In genomic region chr6:19731286-19731685, GRCh38 we compare ENCODE assay signal across 16 cellular contexts.
DNase-seq lines count a peak whose midpoint lies in the region; ATAC-seq and TF ChIP-seq lines count a peak whose summit lies in the region.
"Had no signal": no experiment of that assay in that cellular context is flagged by ENCODE, and none has a peak within 500 bp of the region (broad histone marks: within the 10 kb centered on the region; RNA-seq: fewer than 3 reads in every experiment).

No MANE protein-coding gene starts in this region.

- POLR2A ChIA-PET in IMR-90 (lab: Charles Lee; ENCODE audit: unreplicated experiment): no interaction called here

- CTCF ChIA-PET in IMR-90 (lab: Yijun Ruan, JAX): interaction anchor here (0.9 kb wide), 1 partner anchor 21 kb away, joined by 4 read pairs; no protein-coding TSS in a partner anchor

- H3K36me3 Mint-ChIP-seq in glutamatergic neuron (ENCODE audit: unreplicated experiment): peaks cover 5% of the 10 kb centered on the region
- H3K36me3 Mint-ChIP-seq: CD14-positive monocyte, memory B cell had no signal

- no peak overlapping the region for H3K9ac ChIP-seq in IMR-90 (ENCODE audit: low read depth, low read length)

- ATAC-seq in IMR-90 (ENCODE audit: low read depth): peak; percentile 95
- ATAC-seq: activated CD4-positive, CD25-positive, alpha-beta regulatory T cell treated with anti-CD3 and anti-CD28 coated beads, Interleukin-2, amount 50 U/mL, for 24 hours had no signal

- TF ChIP-seq POLR2A in IMR-90 (IDR thresholded peaks at IDR 0.05; ENCODE audit: low read depth, low read length): no peak

- no peak overlapping the region for H3K14ac ChIP-seq in IMR-90 (replicated peaks; ENCODE audit: low read depth, low read length)

- no peak overlapping the region for H3K56ac ChIP-seq in IMR-90 (ENCODE audit: extremely low read depth, insufficient read depth, low read length)

- H3K23ac ChIP-seq in IMR-90 (ENCODE audit: low read depth, low read length): no peak overlapping the region

- intact Hi-C loops in IMR-90 (cut with micrococcal nuclease): no loop called here

- no peak overlapping the region for H2BK20ac ChIP-seq in IMR-90 (ENCODE audit: low read depth, low read length)

- H3K36me3 ChIP-seq in IMR-90 (ENCODE audit: control insufficient read depth, insufficient read depth, low read length): no peaks in the 10 kb centered on the region

- no peak overlapping the region for H3K4me3 ChIP-seq in IMR-90 (ENCODE audit: insufficient read depth, low read depth, low read length)
- no peak overlapping the region for H3K4me3 ChIP-seq in astrocyte of the cerebellum (ENCODE audit: low read depth, low read length)
- H3K4me3 ChIP-seq: SK-N-MC had no signal

- H4K91ac ChIP-seq in IMR-90 (ENCODE audit: insufficient read depth, low read depth, low read length): peak overlapping the region; percentile 87; the same call in 1 of the 2 replicates

- H3K4me1 Mint-ChIP-seq in glutamatergic neuron (ENCODE audit: low read depth, unreplicated experiment): peaks cover 3% of the 10 kb centered on the region
- H3K4me1 Mint-ChIP-seq: CD14-positive monocyte, memory B cell had no signal

- peak overlapping the region; percentile 93 for H2BK5ac ChIP-seq in IMR-90 (ENCODE audit: low read depth, low read length, poor library complexity, severe bottlenecking)

- no peak overlapping the region for H3K4me2 ChIP-seq in IMR-90 (ENCODE audit: low read depth, low read length)

- peaks cover 3% of the 10 kb centered on the region; the same call in 1 of the 2 replicates for H3K9me3 ChIP-seq in IMR-90 (ENCODE audit: control insufficient read depth, insufficient read depth, low read length)

- TF ChIP-seq CTCF in AG09319 (IDR thresholded peaks at IDR 0.05; ENCODE audit: low read depth, low read length): no peak
- no peak for TF ChIP-seq CTCF in IMR-90 (conservative IDR thresholded peaks at IDR 0.05; ENCODE audit: low read depth, low read length)
- TF ChIP-seq CTCF in astrocyte of the cerebellum (IDR thresholded peaks at IDR 0.05; ENCODE audit: low read depth, low read length, missing control alignments): no peak
- no peak for TF ChIP-seq CTCF in glutamatergic neuron (IDR thresholded peaks at IDR 0.05; ENCODE audit: partially characterized antibody, unreplicated experiment)

- H3K4ac ChIP-seq in IMR-90 (ENCODE audit: low read depth, low read length): peak overlapping the region; percentile 85; the same call in 1 of the 2 replicates

- H4K20me1 ChIP-seq in IMR-90 (ENCODE audit: insufficient read depth, low read length): no peaks in the 10 kb centered on the region

- DNase-seq in AG09319 (ENCODE audit: extremely low read depth, low read depth): peak; percentile 46
- DNase-seq in IMR-90: peak; percentile 93
- DNase-seq in astrocyte of the cerebellum (ENCODE audit: low read depth): peak; percentile 48
- no peak for DNase-seq in glutamatergic neuron
- no peak for DNase-seq in hypothalamus (lab: John Stamatoyannopoulos, UW)
- DNase-seq in foreskin melanocyte: no peak
- DNase-seq in activated gamma-delta T cell treated with Interleukin-2 at 50 U/mL for 16 hours: no peak
- no peak for DNase-seq in DMS79 (lab: John Stamatoyannopoulos, UW)
- DNase-seq: effector CD8-positive, alpha-beta T cell; NCI-H510A; stimulated activated CD4-positive, alpha-beta T cell treated with anti-CD3 and anti-CD28 coated beads, Interleukin-4, amount 100 ng/mL, for 24 hours; stimulated activated naive CD4-positive, alpha-beta T cell had no signal

- peaks cover 5% of the 10 kb centered on the region; the same call in 1 of the 2 replicates for H3K4me1 ChIP-seq in IMR-90 (ENCODE audit: control insufficient read depth, insufficient read depth, low read length)

- no peak overlapping the region for H4K5ac ChIP-seq in IMR-90 (ENCODE audit: low read depth, low read length)

- no peak overlapping the region for H3K27ac ChIP-seq in IMR-90 (ENCODE audit: insufficient read depth, low read length)
- H3K27ac ChIP-seq: SK-N-MC had no signal

- no peaks in the 10 kb centered on the region for H3K27me3 ChIP-seq in IMR-90 (ENCODE audit: control insufficient read depth, insufficient read depth, low read length)

- in situ Hi-C loops in IMR-90 (cut with MboI; ENCODE audit: low sequenced_read_pairs): no loop called here
- in situ Hi-C loops in astrocyte of the cerebellum (cut with HindIII; ENCODE audit: low sequenced_read_pairs): no loop called here

- no peak overlapping the region for H3K4me3 Mint-ChIP-seq in glutamatergic neuron (ENCODE audit: unreplicated experiment)
- H3K4me3 Mint-ChIP-seq: CD14-positive monocyte, memory B cell had no signal

- peaks cover 5% of the 10 kb centered on the region for H3K9me3 Mint-ChIP-seq in glutamatergic neuron (ENCODE audit: unreplicated experiment)

- no peak overlapping the region for H2AK9ac ChIP-seq in IMR-90 (replicated peaks; ENCODE audit: low read depth, low read length, poor library complexity)

- H2AFZ ChIP-seq in IMR-90 (replicated peaks; ENCODE audit: low read length, poor library complexity): peak overlapping the region; percentile 24

- H3K9me1 ChIP-seq in IMR-90 (ENCODE audit: insufficient read depth, low read length): peaks cover 4% of the 10 kb centered on the region; the same call in 1 of the 2 replicates

- H2BK120ac ChIP-seq in IMR-90 (ENCODE audit: low read depth, low read length): peak overlapping the region; percentile 36; the same call in 1 of the 2 replicates

- H3K27ac Mint-ChIP-seq in glutamatergic neuron (ENCODE audit: unreplicated experiment): peak overlapping the region; percentile 30
- H3K27ac Mint-ChIP-seq: CD14-positive monocyte, memory B cell had no signal

- H3K18ac ChIP-seq in IMR-90 (ENCODE audit: low read depth, low read length): no peak overlapping the region

- no peak overlapping the region for H2AK5ac ChIP-seq in IMR-90 (ENCODE audit: low read depth, low read length)

- peak overlapping the region; percentile 14 to 51; a peak in 3 of 4 replicates for H4K8ac ChIP-seq in IMR-90 (ENCODE audit: low read depth in 2 of 2, low read length in 2 of 2)

- no TSS peak for BruUV-seq in IMR-90 (replicated peaks; lab: Mats Ljungman, UMichigan)

- no CpG with 5 or more reads among the region's 5 CpGs for WGBS in IMR-90 (ENCODE audit: extremely low coverage in 2 of 2, insufficient read length in 1 of 2), 2 experiments

- H2BK15ac ChIP-seq in IMR-90 (ENCODE audit: low read depth, low read length): no peak overlapping the region

- dilution Hi-C loops in IMR-90 (cut with HindIII; ENCODE audit: low sequenced_read_pairs, unreplicated experiment): no loop called here

- peaks cover 3% of the 10 kb centered on the region for H3K27me3 Mint-ChIP-seq in glutamatergic neuron (ENCODE audit: unreplicated experiment)
- H3K27me3 Mint-ChIP-seq: memory B cell had no signal

- H3K79me1 ChIP-seq in IMR-90 (ENCODE audit: low read depth in 1 of 2, low read length in 2 of 2): no peaks in the 10 kb centered on the region

- TF ChIP-seq RAD21 in IMR-90 (IDR thresholded peaks at IDR 0.05; ENCODE audit: low read length): no peak

TF ChIP-seq in IMR-90, 13 proteins besides CTCF, POLR2A, EP300 and RAD21:
- TF ChIP-seq CEBPB (IDR thresholded peaks at IDR 0.05; ENCODE audit: low read depth, low read length): peak; percentile 93
- no peak for TF ChIP-seq CHD1 (IDR thresholded peaks at IDR 0.05; ENCODE audit: low read depth, low read length)
- peak; percentile 72 for TF ChIP-seq FOS (IDR thresholded peaks at IDR 0.05; ENCODE audit: low read depth, low read length)

Comparison
In these comparisons a context has a peak if more than half of its experiments do, and no peak if none do; other contexts are left out.
1. DNase-seq: peak in AG09319 (single experiment), IMR-90 (single experiment) and astrocyte of the cerebellum (single experiment); none in glutamatergic neuron (single experiment), hypothalamus (0 of 51), foreskin melanocyte (single experiment), activated gamma-delta T cell treated with Interleukin-2 at 50 U/mL for 16 hours (single experiment) and DMS79 (single experiment).